8 cellular contexts compared by ENCODE assay signal in the genomic region with DNA sequence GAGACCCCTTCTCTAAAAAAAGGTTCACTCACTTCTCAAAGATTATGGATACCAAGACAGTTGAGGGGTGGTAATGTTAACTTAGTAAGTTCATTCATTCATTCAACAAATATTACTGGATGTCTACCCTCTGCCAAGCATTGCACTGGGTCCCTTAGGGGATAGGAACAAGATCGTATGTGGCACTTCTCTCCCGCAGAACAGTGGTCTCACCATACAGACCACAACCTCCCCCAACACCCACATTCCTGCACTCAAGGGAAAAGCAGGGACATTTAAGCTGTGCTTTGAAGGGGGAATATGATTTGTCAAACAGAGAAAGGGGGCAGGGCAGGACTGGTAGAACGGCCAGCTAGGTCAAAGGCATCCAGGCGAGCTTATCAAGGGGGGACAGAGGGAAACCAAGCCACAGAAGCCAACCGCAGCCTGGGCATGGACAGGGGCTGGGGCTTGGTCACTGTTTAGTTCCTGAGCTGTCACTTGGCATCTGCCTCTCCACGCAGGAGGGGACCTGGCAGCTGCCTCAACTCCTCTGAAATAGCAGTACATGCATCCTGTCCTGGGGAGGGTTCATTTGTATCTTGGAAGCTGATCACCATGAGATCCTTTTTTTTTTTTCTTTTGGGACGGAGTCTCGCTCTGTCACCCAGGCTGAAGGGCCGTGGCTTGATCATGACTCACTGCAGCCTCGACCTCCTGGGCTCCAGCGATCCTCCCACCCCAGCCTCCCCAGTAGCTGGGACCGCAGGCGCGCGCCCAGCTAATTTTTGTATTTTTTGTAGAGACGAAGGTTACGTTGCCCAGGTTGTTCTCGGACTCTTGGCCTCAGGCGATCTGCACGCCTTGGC. TPM values are rescaled to one million over a fixed set of nuclear protein-coding genes. Genes with fewer than 3 reads are reported as not detected.
DNase-seq lines count a peak whose midpoint lies in the region; ATAC-seq and TF ChIP-seq lines count a peak whose summit lies in the region.

No MANE protein-coding gene starts in this region.

- DNase-seq in fibroblast of pulmonary artery (ENCODE audit: low read depth): peak; percentile 32
- DNase-seq in GM19240 (ENCODE audit: insufficient read length, low spot score): no peak
- no peak for DNase-seq in SIG-M5 (lab: John Stamatoyannopoulos, UW)
- no peak for DNase-seq in NCI-H446 treated with DMSO at 0.1 percent for 48 hours (lab: John Stamatoyannopoulos, UW)
- DNase-seq in NCI-H226: no peak

- H3K9ac ChIP-seq in SU-DHL-6 (ENCODE audit: low read length) (no peak overlapping the region), skeletal muscle tissue (ENCODE audit: low read depth in 1 of 3, low read length in 3 of 3) (peak overlapping the region in 2 of 3 donors; percentile 47 to 78)

- H3F3A ChIP-seq in SU-DHL-6 (ENCODE audit: insufficient read depth): no peaks in the 10 kb centered on the region

- H3K4me3 ChIP-seq in SU-DHL-6 (ENCODE audit: insufficient read depth, low read length, poor library complexity, severe bottlenecking): no peak overlapping the region
- peak overlapping the region; percentile 49 for H3K4me3 ChIP-seq in fibroblast of pulmonary artery (replicated peaks; ENCODE audit: low read depth, low read length)
- H3K4me3 ChIP-seq in skeletal muscle tissue (ENCODE audit: low read length in 3 of 3): peak overlapping the region; percentile 65 to 83 (median 78)

- H2AFZ ChIP-seq in SU-DHL-6 (ENCODE audit: low read depth, low read length, severe bottlenecking): no peak overlapping the region

- H3K9me3 ChIP-seq in SU-DHL-6 (ENCODE audit: insufficient read depth, low read length): no peaks in the 10 kb centered on the region
- H3K9me3 ChIP-seq in skeletal muscle tissue (ENCODE audit: control insufficient read depth in 3 of 3, low read length in 3 of 3): no peaks in the 10 kb centered on the region

- H4K20me1 ChIP-seq in SU-DHL-6 (ENCODE audit: low read depth, low read length): no peaks in the 10 kb centered on the region

- no peak overlapping the region for H3K27ac ChIP-seq in SU-DHL-6 (ENCODE audit: low read depth, low read length)
- H3K27ac ChIP-seq in skeletal muscle tissue (ENCODE audit: low read depth, low read length): no peak overlapping the region

- H3K4me2 ChIP-seq in SU-DHL-6 (ENCODE audit: low read depth, low read length, poor library complexity, severe bottlenecking): peak overlapping the region; percentile 60

- peak; percentile 42 for TF ChIP-seq POLR2A in GM18505 (IDR thresholded peaks at IDR 0.05; ENCODE audit: borderline replicate concordance, extremely low read depth, insufficient read depth, insufficient read length)

- peaks cover 17 to 26% (median 19%) of the 10 kb centered on the region in 3 donors for H3K4me1 ChIP-seq in skeletal muscle tissue (ENCODE audit: control insufficient read depth in 3 of 3, insufficient read depth in 3 of 3, low read length in 3 of 3)

- ATAC-seq in GM18505 (IDR thresholded peaks at IDR 0.05; ENCODE audit: unreplicated experiment): no peak

- no peak for TF ChIP-seq CTCF in SU-DHL-6 (IDR thresholded peaks at IDR 0.05; ENCODE audit: insufficient read depth, low read length, poor library complexity, severe bottlenecking)
- TF ChIP-seq CTCF in fibroblast of pulmonary artery (IDR thresholded peaks at IDR 0.05; ENCODE audit: low read length, missing control alignments): no peak

- H3K36me3 ChIP-seq in SU-DHL-6 (ENCODE audit: low read length): no peaks in the 10 kb centered on the region
- H3K36me3 ChIP-seq in skeletal muscle tissue (ENCODE audit: control insufficient read depth in 3 of 3, insufficient read depth in 3 of 3, low read length in 3 of 3): no peaks in the 10 kb centered on the region

- no peaks in the 10 kb centered on the region for H3K27me3 ChIP-seq in SU-DHL-6 (ENCODE audit: low read length)
- peaks cover 0 to 7% (median 5%) of the 10 kb centered on the region in 3 donors for H3K27me3 ChIP-seq in skeletal muscle tissue (ENCODE audit: control insufficient read depth in 3 of 3, insufficient read depth in 3 of 3, low read length in 3 of 3)

- no peaks in the 10 kb centered on the region for H3K79me2 ChIP-seq in SU-DHL-6 (ENCODE audit: insufficient read depth, low read length)

- no peaks in the 10 kb centered on the region for H3K9me2 ChIP-seq in SU-DHL-6 (replicated peaks; ENCODE audit: insufficient read depth, low read length)

RNA-seq across cellular contexts. Expression of a gene that starts 0.9 kb away (rescaled TPM):
- 21.9 TPM for total RNA-seq in skeletal muscle tissue

RNA-seq across cellular contexts. Expression of a gene that starts 34.1 kb away (rescaled TPM):
- 21.4 TPM for total RNA-seq in skeletal muscle tissue
